Comparison of ENCODE assay signal across 22 cellular contexts in the genomic region with DNA sequence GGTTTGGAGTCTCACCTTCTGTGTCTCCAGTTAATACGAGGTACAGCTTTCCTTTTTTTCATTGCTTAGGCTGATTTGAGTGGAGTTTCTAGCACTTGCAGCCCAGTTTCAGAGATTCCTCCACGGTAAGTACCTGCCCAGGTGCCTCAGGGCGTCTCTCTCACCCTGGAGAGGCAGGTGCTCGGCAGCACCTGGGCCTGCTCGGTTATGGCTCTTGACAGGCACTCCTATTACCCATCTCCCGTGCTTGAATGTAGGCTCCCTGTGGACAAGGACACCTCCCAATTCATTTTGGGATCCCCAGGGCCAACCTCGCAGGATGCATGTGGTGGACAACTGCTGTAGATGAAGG.
A peak's percentile ranks its signal among the peaks of the same experiment; 100 is the strongest.
DNase-seq lines count a peak whose midpoint lies in the region; ATAC-seq, FAIRE-seq and TF ChIP-seq lines count a peak whose summit lies in the region.
"Had no signal": no experiment of that assay in that cellular context is flagged by ENCODE, and none has a peak within 500 bp of the region (broad histone marks: within the 10 kb centered on the region; RNA-seq: fewer than 3 reads in every experiment).

No MANE protein-coding gene starts in this region.

- H3K27ac Mint-ChIP-seq in stimulated activated memory B cell treated with anti-CD40 and anti-IgM and Interleukin-4, amounts not matched to agents 10 μg/mL and 1 μg/mL and 100 μg/mL, for 72 hours: no peak overlapping the region
- no peak overlapping the region for H3K27ac Mint-ChIP-seq in osteocyte (ENCODE audit: unreplicated experiment)
- H3K27ac Mint-ChIP-seq: CD14-positive monocyte; CD4-positive, alpha-beta memory T cell; GM23338 had no signal

- H3K4me3 Mint-ChIP-seq in stimulated activated memory B cell treated with anti-CD40 and anti-IgM and Interleukin-4, amounts not matched to agents 10 μg/mL and 1 μg/mL and 100 μg/mL, for 72 hours: no peak overlapping the region
- no peak overlapping the region for H3K4me3 Mint-ChIP-seq in osteocyte (ENCODE audit: unreplicated experiment)
- H3K4me3 Mint-ChIP-seq: CD14-positive monocyte; CD4-positive, alpha-beta memory T cell; GM23338 had no signal

- H2AFZ ChIP-seq in keratinocyte (ENCODE audit: control insufficient read depth, low read length): no peak overlapping the region

- no peaks in the 10 kb centered on the region for H3K36me3 Mint-ChIP-seq in stimulated activated memory B cell treated with anti-CD40 and anti-IgM and Interleukin-4, amounts not matched to agents 10 μg/mL and 1 μg/mL and 100 μg/mL, for 72 hours
- no peaks in the 10 kb centered on the region for H3K36me3 Mint-ChIP-seq in osteocyte (ENCODE audit: unreplicated experiment)
- H3K36me3 Mint-ChIP-seq: CD14-positive monocyte; CD4-positive, alpha-beta memory T cell had no signal

- dilution Hi-C loops in keratinocyte (cut with MboI; ENCODE audit: extremely low pct_ligation_motif_present, low sequenced_read_pairs): no loop called here

- no peaks in the 10 kb centered on the region for H3K4me1 Mint-ChIP-seq in stimulated activated memory B cell treated with anti-CD40 and anti-IgM and Interleukin-4, amounts not matched to agents 10 μg/mL and 1 μg/mL and 100 μg/mL, for 72 hours
- peaks cover 7% of the 10 kb centered on the region for H3K4me1 Mint-ChIP-seq in osteocyte (ENCODE audit: unreplicated experiment)

- H3K9me3 Mint-ChIP-seq in stimulated activated memory B cell treated with anti-CD40 and anti-IgM and Interleukin-4, amounts not matched to agents 10 μg/mL and 1 μg/mL and 100 μg/mL, for 72 hours: no peaks in the 10 kb centered on the region
- H3K9me3 Mint-ChIP-seq in osteocyte (ENCODE audit: unreplicated experiment): peaks cover 4% of the 10 kb centered on the region
- H3K9me3 Mint-ChIP-seq: CD4-positive, alpha-beta memory T cell; GM23338 had no signal

- H3K36me3 ChIP-seq in keratinocyte (ENCODE audit: control insufficient read depth in 2 of 2, extremely low read depth in 1 of 2, insufficient read depth in 2 of 2, low read length in 2 of 2): no peaks in the 10 kb centered on the region
- H3K36me3 ChIP-seq: BLaER1 had no signal

- no peak for FAIRE-seq in keratinocyte (lab: Jason Lieb, UNC)
- FAIRE-seq: A549, G401.6, GM12891, GM18507, H54 had no signal

- ATAC-seq in stimulated activated memory B cell treated with anti-CD40 and anti-IgM and Interleukin-4, amounts not matched to agents 10 μg/mL and 1 μg/mL and 100 μg/mL, for 72 hours: peak; percentile 12
- ATAC-seq in GM19463 (IDR thresholded peaks at IDR 0.05; ENCODE audit: unreplicated experiment): no peak
- ATAC-seq: A549, GM23338 had no signal

- TF ChIP-seq CTCF in keratinocyte (optimal IDR thresholded peaks at IDR 0.05 in 1 of 3, IDR thresholded peaks at IDR 0.05 in 1 of 3, conservative IDR thresholded peaks at IDR 0.05 in 1 of 3; ENCODE audit: extremely low read depth in 1 of 3, insufficient read depth in 2 of 3, low read length in 3 of 3): no peak
- TF ChIP-seq CTCF in osteocyte (IDR thresholded peaks at IDR 0.05): no peak

- H3K27ac ChIP-seq in keratinocyte (ENCODE audit: control insufficient read depth, insufficient read depth, low read length): peak overlapping the region; percentile 37
- H3K27ac ChIP-seq: 22Rv1, BLaER1, HL-60 had no signal

- no peaks in the 10 kb centered on the region for H4K20me1 ChIP-seq in keratinocyte (ENCODE audit: control insufficient read depth, extremely low read depth, insufficient read depth, low read length)
- H4K20me1 ChIP-seq: BLaER1 had no signal

- no peaks in the 10 kb centered on the region for H3K9me3 ChIP-seq in keratinocyte (ENCODE audit: control insufficient read depth, low read depth, low read length)
- H3K9me3 ChIP-seq: A549, BLaER1 had no signal

- H3K9me1 ChIP-seq in keratinocyte (ENCODE audit: control insufficient read depth, extremely low read depth, insufficient read depth, low read length): no peaks in the 10 kb centered on the region

- H3K27me3 Mint-ChIP-seq in stimulated activated memory B cell treated with anti-CD40 and anti-IgM and Interleukin-4, amounts not matched to agents 10 μg/mL and 1 μg/mL and 100 μg/mL, for 72 hours: no peaks in the 10 kb centered on the region
- H3K27me3 Mint-ChIP-seq in osteocyte (ENCODE audit: unreplicated experiment): no peaks in the 10 kb centered on the region
- H3K27me3 Mint-ChIP-seq: CD4-positive, alpha-beta memory T cell had no signal

- H3K4me3 ChIP-seq in keratinocyte (ENCODE audit: control insufficient read depth in 2 of 3, extremely low read depth in 1 of 3, insufficient read depth in 2 of 3, low read depth in 1 of 3, low read length in 3 of 3): no peak overlapping the region
- H3K4me3 ChIP-seq: A549, BLaER1, GM23338 had no signal

- H3K4me1 ChIP-seq in keratinocyte (ENCODE audit: control insufficient read depth, extremely low read depth, insufficient read depth, low read length): peaks cover 21% of the 10 kb centered on the region
- H3K4me1 ChIP-seq: BLaER1 had no signal

- H3K9ac ChIP-seq in keratinocyte (ENCODE audit: control insufficient read depth, extremely low read depth, insufficient read depth, low read length): no peak overlapping the region
- H3K9ac ChIP-seq: BLaER1 had no signal

- no peak overlapping the region for H3K4me2 ChIP-seq in keratinocyte (ENCODE audit: control insufficient read depth, extremely low read depth, insufficient read depth, low read depth, low read length)
- H3K4me2 ChIP-seq: A549, BLaER1, GM23338 had no signal

- no peaks in the 10 kb centered on the region for H3K79me2 ChIP-seq in keratinocyte (ENCODE audit: control insufficient read depth, insufficient read depth, low read length)

- H3K27me3 ChIP-seq in keratinocyte (ENCODE audit: control insufficient read depth, extremely low read depth, insufficient read depth, low read length): no peaks in the 10 kb centered on the region
- H3K27me3 ChIP-seq: BLaER1 had no signal

- DNase-seq in DMS53 (lab: John Stamatoyannopoulos, UW): peak; percentile 12
- DNase-seq in DMS53 treated with DMSO at 0.1 percent for 48 hours (lab: John Stamatoyannopoulos, UW; ENCODE audit: unreplicated experiment): no peak
- peak; percentile 47 for DNase-seq in NCI-H69 (lab: John Stamatoyannopoulos, UW)
- no peak for DNase-seq in keratinocyte (ENCODE audit: low read depth, low spot score)
- DNase-seq in osteocyte (ENCODE audit: extremely low spot score, unreplicated experiment): no peak
- DNase-seq: AML-193; CD4-positive, alpha-beta memory T cell; DMS153; DND-41; HCEC 1CT had no signal

Comparison
In these comparisons a context has a peak if more than half of its experiments do, and no peak if none do; other contexts are left out.
1. DNase-seq: peak in DMS53 (single experiment) and NCI-H69 (single experiment); none in DMS53 treated with DMSO at 0.1 percent for 48 hours (single experiment), keratinocyte (single experiment) and osteocyte (single experiment).